In genomic region chr21:29449306-29449940, GRCh38 we compare ENCODE assay signal across 20 cellular contexts.
DNase-seq lines count a peak whose midpoint lies in the region; ATAC-seq and TF ChIP-seq lines count a peak whose summit lies in the region.
"Had no signal": no experiment of that assay in that cellular context is flagged by ENCODE, and none has a peak within 500 bp of the region (broad histone marks: within the 10 kb centered on the region; RNA-seq: fewer than 3 reads in every experiment).

No MANE protein-coding gene starts in this region.

- H3K36me3 ChIP-seq in DND-41 (ENCODE audit: insufficient read depth, low read length), result no peaks in the 10 kb centered on the region
- H3K36me3 ChIP-seq: adrenal gland, cardiac muscle cell, heart left ventricle had no signal

- TF ChIP-seq CTCF in CD4-positive, alpha-beta T cell (IDR thresholded peaks at IDR 0.05), result peak; percentile 15
- TF ChIP-seq CTCF in DND-41 (IDR thresholded peaks at IDR 0.05; ENCODE audit: borderline replicate concordance, extremely low read depth, low read length, poor library complexity, severe bottlenecking), result no peak

- H3K9me3 ChIP-seq in CD4-positive, alpha-beta T cell (ENCODE audit: control insufficient read depth, low read length), result no peaks in the 10 kb centered on the region
- H3K9me3 ChIP-seq in DND-41 (ENCODE audit: insufficient read depth, low read length, severe bottlenecking), result peaks cover 6% of the 10 kb centered on the region
- H3K9me3 ChIP-seq: adrenal gland had no signal

- peak overlapping the region; percentile 55 for H2AFZ ChIP-seq in DND-41 (ENCODE audit: low read depth, low read length)

- H3K79me2 ChIP-seq in DND-41 (ENCODE audit: insufficient read depth, low read length), result no peaks in the 10 kb centered on the region

- peak overlapping the region; percentile 94 for H3K27ac Mint-ChIP-seq in CD4-positive, alpha-beta T cell
- H3K27ac Mint-ChIP-seq in activated T-helper 2 cell treated with anti-CD3 and anti-CD28 coated beads, Interferon-gamma antibody, Interleukin-2, Interleukin-4, amounts not matched to agents 10 μg/mL and 5 μg/mL and 100 μg/mL, durations not matched to agents 14 hours and 24 hours and 36 hours, result peak overlapping the region; percentile 69

- H3K4me3 Mint-ChIP-seq in CD4-positive, alpha-beta T cell, result peak overlapping the region; percentile 39
- no peak overlapping the region for H3K4me3 Mint-ChIP-seq in activated T-helper 2 cell treated with anti-CD3 and anti-CD28 coated beads, Interferon-gamma antibody, Interleukin-2, Interleukin-4, amounts not matched to agents 10 μg/mL and 5 μg/mL and 100 μg/mL, durations not matched to agents 14 hours and 24 hours and 36 hours (ENCODE audit: low read depth)
- H3K4me3 Mint-ChIP-seq: natural killer cell treated with Interleukin-12 subunit alpha and Interleukin-12 subunit beta and Interleukin-15 and Interleukin-18, amount 100 ng/mL, for 72 hours had no signal

- CTCF ChIA-PET in CD4-positive, alpha-beta T cell (lab: Charles Lee), result no interaction called here

- peak overlapping the region; percentile 58 for H3K9ac ChIP-seq in DND-41 (ENCODE audit: low read depth, low read length)

- no peaks in the 10 kb centered on the region for H4K20me1 ChIP-seq in DND-41 (ENCODE audit: insufficient read depth, low read length)

- peaks cover 27% of the 10 kb centered on the region for H3K4me1 ChIP-seq in DND-41 (ENCODE audit: insufficient read depth, low read length)
- H3K4me1 ChIP-seq: adrenal gland had no signal

- peak overlapping the region in 1 of 2 experiments; percentile 20; a peak in 1 of 4 replicates for H3K4me3 ChIP-seq in DND-41 (ENCODE audit: low read depth in 1 of 2, low read length in 2 of 2)
- H3K4me3 ChIP-seq: adrenal gland, cardiac muscle cell, heart left ventricle, K562, lung had no signal

- no peaks in the 10 kb centered on the region for H3K27me3 Mint-ChIP-seq in CD4-positive, alpha-beta T cell
- H3K27me3 Mint-ChIP-seq in activated T-helper 2 cell treated with anti-CD3 and anti-CD28 coated beads, Interferon-gamma antibody, Interleukin-2, Interleukin-4, amounts not matched to agents 10 μg/mL and 5 μg/mL and 100 μg/mL, durations not matched to agents 14 hours and 24 hours and 36 hours (ENCODE audit: low read depth), result no peaks in the 10 kb centered on the region
- H3K27me3 Mint-ChIP-seq: natural killer cell treated with Interleukin-12 subunit alpha and Interleukin-12 subunit beta and Interleukin-15 and Interleukin-18, amount 100 ng/mL, for 72 hours had no signal

- POLR2A ChIA-PET in CD4-positive, alpha-beta T cell (lab: Charles Lee), result interaction anchor here (0.6 to 3.2 kb wide), 33 partner anchors 9 to 1733 kb away, joined by 3 to 41 read pairs (median 5); partner anchors contain the start of genes BACH1, CCT8, LTN1 and RWDD2B

- H3K9me3 Mint-ChIP-seq in CD4-positive, alpha-beta T cell, result peaks cover 14% of the 10 kb centered on the region
- peaks cover 12% of the 10 kb centered on the region for H3K9me3 Mint-ChIP-seq in activated T-helper 2 cell treated with anti-CD3 and anti-CD28 coated beads, Interferon-gamma antibody, Interleukin-2, Interleukin-4, amounts not matched to agents 10 μg/mL and 5 μg/mL and 100 μg/mL, durations not matched to agents 14 hours and 24 hours and 36 hours

- H3K4me2 ChIP-seq in DND-41 (ENCODE audit: insufficient read depth, low read length), result peak overlapping the region; percentile 44

- intact Hi-C loops in CD4-positive, alpha-beta T cell (cut with DNase I, micrococcal nuclease), result no loop called here
- intact Hi-C loops in activated T-helper 2 cell treated with anti-CD3 and anti-CD28 coated beads, Interferon-gamma antibody, Interleukin-2, Interleukin-4, amounts not matched to agents 10 μg/mL and 5 μg/mL and 100 μg/mL, durations not matched to agents 14 hours and 24 hours and 36 hours (cut with micrococcal nuclease), result no loop called here

- H3K36me3 Mint-ChIP-seq in CD4-positive, alpha-beta T cell (ENCODE audit: low read depth), result peaks cover 42% of the 10 kb centered on the region
- H3K36me3 Mint-ChIP-seq in activated T-helper 2 cell treated with anti-CD3 and anti-CD28 coated beads, Interferon-gamma antibody, Interleukin-2, Interleukin-4, amounts not matched to agents 10 μg/mL and 5 μg/mL and 100 μg/mL, durations not matched to agents 14 hours and 24 hours and 36 hours (ENCODE audit: low read depth), result peaks cover 12% of the 10 kb centered on the region

- peak in 1 of 10 experiments; percentile 16 for DNase-seq in CD4-positive, alpha-beta T cell
- peak; percentile 58 for DNase-seq in DND-41
- no peak for DNase-seq in activated T-helper 2 cell treated with anti-CD3 and anti-CD28 coated beads, Interferon-gamma antibody, Interleukin-2, Interleukin-4, amounts not matched to agents 10 μg/mL and 5 μg/mL and 100 μg/mL, durations not matched to agents 14 hours and 24 hours and 36 hours (ENCODE audit: low spot score)
- DNase-seq in iris pigment epithelial cell (ENCODE audit: low read depth), result peak; percentile 27
- no peak for DNase-seq in SW 1271 (lab: John Stamatoyannopoulos, UW)
- DNase-seq: adrenal gland; HCEC 1CT; heart left ventricle; NCI-H1048; NCI-H2029; NCI-H510A; RPMI8226; stimulated activated CD4-positive, alpha-beta T cell treated with anti-CD3 and anti-CD28 coated beads, Interleukin-4, amount 100 ng/mL, for 1 hour had no signal

- ATAC-seq in CD4-positive, alpha-beta T cell (ENCODE audit: poor library complexity), result peak; percentile 86
- ATAC-seq in DND-41 (ENCODE audit: insufficient read depth, low read depth) (peak; percentile 96), GM18907 (IDR thresholded peaks at IDR 0.05; ENCODE audit: unreplicated experiment) (no peak), GM21360 (IDR thresholded peaks at IDR 0.05; ENCODE audit: unreplicated experiment) (no peak)
- ATAC-seq: K562 had no signal

- H3K27ac ChIP-seq in CD4-positive, alpha-beta T cell (ENCODE audit: low read depth, low read length), result peak overlapping the region; percentile 56
- peak overlapping the region; percentile 91 for H3K27ac ChIP-seq in DND-41 (ENCODE audit: low read length)
- H3K27ac ChIP-seq: adrenal gland, cardiac muscle cell, VCaP had no signal

- H3K4me1 Mint-ChIP-seq in CD4-positive, alpha-beta T cell (ENCODE audit: low read depth), result peaks cover 40% of the 10 kb centered on the region
- peaks cover 13% of the 10 kb centered on the region for H3K4me1 Mint-ChIP-seq in activated T-helper 2 cell treated with anti-CD3 and anti-CD28 coated beads, Interferon-gamma antibody, Interleukin-2, Interleukin-4, amounts not matched to agents 10 μg/mL and 5 μg/mL and 100 μg/mL, durations not matched to agents 14 hours and 24 hours and 36 hours (ENCODE audit: low read depth)

- no peaks in the 10 kb centered on the region for H3K27me3 ChIP-seq in CD4-positive, alpha-beta T cell (ENCODE audit: control insufficient read depth, insufficient read depth, low read length)
- no peaks in the 10 kb centered on the region for H3K27me3 ChIP-seq in DND-41 (ENCODE audit: insufficient read depth, low read length, poor library complexity)
- H3K27me3 ChIP-seq: adrenal gland, cardiac muscle cell, heart left ventricle had no signal

Comparison
In these comparisons a context has a peak if more than half of its experiments do, and no peak if none do; other contexts are left out.
1. ATAC-seq: peak in CD4-positive, alpha-beta T cell (single experiment) and DND-41 (single experiment); none in GM18907 (single experiment) and GM21360 (single experiment).
2. DNase-seq: peak in DND-41 (single experiment) and iris pigment epithelial cell (single experiment); none in activated T-helper 2 cell treated with anti-CD3 and anti-CD28 coated beads, Interferon-gamma antibody, Interleukin-2, Interleukin-4, amounts not matched to agents 10 μg/mL and 5 μg/mL and 100 μg/mL, durations not matched to agents 14 hours and 24 hours and 36 hours (single experiment) and SW 1271 (0 of 2).